ENCODE assay signal across 9 cellular contexts in genomic region chr13:41492432-41493267, GRCh38. TPM values are rescaled to one million over a fixed set of nuclear protein-coding genes. Genes with fewer than 3 reads are reported as not detected.
DNase-seq lines count a peak whose midpoint lies in the region; ATAC-seq and TF ChIP-seq lines count a peak whose summit lies in the region.
"Had no signal": no experiment of that assay in that cellular context is flagged by ENCODE, and none has a peak within 500 bp of the region (broad histone marks: within the 10 kb centered on the region; RNA-seq: fewer than 3 reads in every experiment).

No MANE protein-coding gene starts in this region.

- peaks cover 0 to 2% of the 10 kb centered on the region in 2 donors for H3K36me3 Mint-ChIP-seq in CD14-positive monocyte
- no peaks in the 10 kb centered on the region for H3K36me3 Mint-ChIP-seq in activated naive CD8-positive, alpha-beta T cell treated with anti-CD3 and anti-CD28 coated beads, Interleukin-2, amount 50 U/mL, for 24 hours (ENCODE audit: low read depth)
- H3K36me3 Mint-ChIP-seq in Calu3 (ENCODE audit: insufficient read depth, unreplicated experiment): no peaks in the 10 kb centered on the region

- DNase-seq in CD14-positive monocyte (ENCODE audit: low spot score) (no peak), HL-60 (ENCODE audit: low read depth in 1 of 2, low spot score in 1 of 2) (peak in 1 of 2 experiments; percentile 51), Calu3 (no peak), NCI-H1694 (lab: John Stamatoyannopoulos, UW) (no peak), GM13976 (ENCODE audit: low spot score) (no peak)
- DNase-seq in activated naive CD8-positive, alpha-beta T cell treated with anti-CD3 and anti-CD28 coated beads, Interleukin-2, amount 50 U/mL, for 24 hours: no peak
- DNase-seq: NCI-H1436 had no signal

- BruUV-seq in Calu3 (replicated peaks; lab: Mats Ljungman, UMichigan): no TSS peak

- H3K27me3 Mint-ChIP-seq in CD14-positive monocyte (ENCODE audit: low read depth in 3 of 3) (peaks cover 2 to 4% (median 3%) of the 10 kb centered on the region in 3 donors), Calu3 (ENCODE audit: unreplicated experiment) (no peaks in the 10 kb centered on the region)
- no peaks in the 10 kb centered on the region for H3K27me3 Mint-ChIP-seq in activated naive CD8-positive, alpha-beta T cell treated with anti-CD3 and anti-CD28 coated beads, Interleukin-2, amount 50 U/mL, for 24 hours

- peak overlapping the region in 1 of 2 donors; percentile 65 for H3K4me3 Mint-ChIP-seq in CD14-positive monocyte
- H3K4me3 Mint-ChIP-seq in activated naive CD8-positive, alpha-beta T cell treated with anti-CD3 and anti-CD28 coated beads, Interleukin-2, amount 50 U/mL, for 24 hours: peak overlapping the region; percentile 51
- no peak overlapping the region for H3K4me3 Mint-ChIP-seq in Calu3 (ENCODE audit: low read depth, unreplicated experiment)

- H3K4me3 ChIP-seq in HL-60 (replicated peaks; ENCODE audit: insufficient read depth, low read length): no peak overlapping the region

- H3K27ac Mint-ChIP-seq in CD14-positive monocyte (peak overlapping the region; percentile 86 to 97 (median 93)), Calu3 (ENCODE audit: unreplicated experiment) (no peak overlapping the region)
- H3K27ac Mint-ChIP-seq in activated naive CD8-positive, alpha-beta T cell treated with anti-CD3 and anti-CD28 coated beads, Interleukin-2, amount 50 U/mL, for 24 hours: peak overlapping the region; percentile 93

- intact Hi-C loops in CD14-positive monocyte (cut with micrococcal nuclease): loop anchor here (5.0 to 10.0 kb wide), 3 partner anchors 35 to 162 kb away; partner anchors contain the start of gene RGCC (in 2 of the 2)
- intact Hi-C loops in Calu3 (cut with micrococcal nuclease; ENCODE audit: unreplicated experiment): no loop called here

- H3K4me1 Mint-ChIP-seq in CD14-positive monocyte: peaks cover 41% of the 10 kb centered on the region
- peaks cover 84% of the 10 kb centered on the region for H3K4me1 Mint-ChIP-seq in activated naive CD8-positive, alpha-beta T cell treated with anti-CD3 and anti-CD28 coated beads, Interleukin-2, amount 50 U/mL, for 24 hours
- H3K4me1 Mint-ChIP-seq in Calu3 (ENCODE audit: low read depth, unreplicated experiment): no peaks in the 10 kb centered on the region

- H3K27ac ChIP-seq in HL-60 (replicated peaks): peak overlapping the region; percentile 72

- ATAC-seq in GM19372 (IDR thresholded peaks at IDR 0.05; ENCODE audit: low read depth, unreplicated experiment): peak; percentile 54
- ATAC-seq in activated naive CD8-positive, alpha-beta T cell treated with anti-CD3 and anti-CD28 coated beads, Interleukin-2, amount 50 U/mL, for 24 hours: peak; percentile 81
- no peak for ATAC-seq in GM21515 (IDR thresholded peaks at IDR 0.05; ENCODE audit: unreplicated experiment)

- in situ Hi-C loops in GM13976 (cut with MboI; ENCODE audit: low sequenced_read_pairs, unreplicated experiment): no loop called here

- no peaks in the 10 kb centered on the region for H3K27me3 ChIP-seq in HL-60 (ENCODE audit: insufficient read depth, poor library complexity, severe bottlenecking)

- CTCF ChIA-PET in Calu3 (lab: Charles Lee): no interaction called here

- TF ChIP-seq CTCF in CD14-positive monocyte (IDR thresholded peaks at IDR 0.05) (no peak), HL-60 (IDR thresholded peaks at IDR 0.05; ENCODE audit: insufficient read depth, low read length) (no peak), Calu3 (IDR thresholded peaks at IDR 0.05; ENCODE audit: unreplicated experiment) (no peak), GM13976 (IDR thresholded peaks at IDR 0.05; ENCODE audit: borderline replicate concordance, control extremely low read depth, extremely low read depth, insufficient read depth, missing control alignments) (no peak)

- peaks cover 0 to 8% (median 0%) of the 10 kb centered on the region in 7 donors for H3K9me3 Mint-ChIP-seq in CD14-positive monocyte
- peaks cover 3% of the 10 kb centered on the region for H3K9me3 Mint-ChIP-seq in activated naive CD8-positive, alpha-beta T cell treated with anti-CD3 and anti-CD28 coated beads, Interleukin-2, amount 50 U/mL, for 24 hours
- no peaks in the 10 kb centered on the region for H3K9me3 Mint-ChIP-seq in Calu3 (ENCODE audit: low read depth, unreplicated experiment)

RNA-seq across cellular contexts. Expression of gene RGCC, which starts 35.3 kb away (rescaled TPM):
- polyA plus RNA-seq in CD14-positive monocyte: 10 to 100 TPM in 1 of 2 donors, 1 to 10 TPM in 1; 4.3 to 26.0 TPM
- total RNA-seq in Calu3 (2022): 0.93 and 1.7 TPM in 2 replicates
